ENCODE assay signal across 28 cellular contexts in genomic region chr11:86576946-86577624, GRCh38.
DNase-seq lines count a peak whose midpoint lies in the region; ATAC-seq, FAIRE-seq and TF ChIP-seq lines count a peak whose summit lies in the region.
"Had no signal": no experiment of that assay in that cellular context is flagged by ENCODE, and none has a peak within 500 bp of the region (broad histone marks: within the 10 kb centered on the region; RNA-seq: fewer than 3 reads in every experiment).

No MANE protein-coding gene starts in this region.

- CTCF ChIA-PET in HEK293 (lab: Yijun Ruan, JAX) = interaction anchor here (0.6 to 2.3 kb wide), 6 partner anchors 31 to 287 kb away, joined by 3 to 18 read pairs (median 4); no protein-coding TSS in a partner anchor
- CTCF ChIA-PET in endothelial cell of umbilical vein (lab: Charles Lee) = interaction anchor here (1.0 to 2.9 kb wide), 10 partner anchors 10 to 120 kb away, joined by 3 to 15 read pairs (median 4); no protein-coding TSS in a partner anchor

- no peaks in the 10 kb centered on the region for H3K9me1 ChIP-seq in endothelial cell of umbilical vein (replicated peaks; ENCODE audit: control insufficient read depth, extremely low read depth, insufficient read depth, low read length)

- DNase-seq in adipocyte (ENCODE audit: low read depth) (no peak), endothelial cell of umbilical vein (ENCODE audit: low read depth, low spot score) (peak; percentile 61), spleen (no peak), sciatic nerve (ENCODE audit: low spot score) (no peak), nephron progenitor cell (no peak)
- DNase-seq: activated CD4-positive, alpha-beta T cell treated with anti-CD3 and anti-CD28 coated beads for 48 hours; activated naive CD4-positive, alpha-beta T cell treated with anti-CD3 and anti-CD28 coated beads, Interleukin-2, amount 10 ng/mL, durations not matched to agents 7 days and 5 days; activated T-cell treated with anti-CD3 and anti-CD28 coated beads, Interleukin-2, amount 50 U/mL, for 48 hours; Calu3; effector CD8-positive, alpha-beta T cell; H9; lower lobe of right lung; mucosa of descending colon; NCI-H1105; NCI-H1930; small intestine; stimulated activated CD4-positive, alpha-beta T cell treated with anti-CD3 and anti-CD28 coated beads, Interleukin-2, amount 100 ng/mL, for 24 hours had no signal

- H3K9ac ChIP-seq in adipocyte (ENCODE audit: low read length) (peak overlapping the region; percentile 33), endothelial cell of umbilical vein (replicated peaks; ENCODE audit: extremely low read depth, insufficient read depth, low read length) (peak overlapping the region; percentile 17)

- H3K36me3 ChIP-seq in HEK293 (ENCODE audit: control insufficient read depth in 2 of 2, insufficient read depth in 1 of 2, low read length in 2 of 2) (no peaks in the 10 kb centered on the region), adipocyte (ENCODE audit: control insufficient read depth, insufficient read depth, low read length, severe bottlenecking) (no peaks in the 10 kb centered on the region), endothelial cell of umbilical vein (ENCODE audit: control insufficient read depth in 2 of 2, extremely low read depth in 1 of 2, insufficient read depth in 2 of 2, low read length in 2 of 2) (no peaks in the 10 kb centered on the region), spleen (no peaks in the 10 kb centered on the region)
- H3K36me3 ChIP-seq: lower lobe of right lung, prostate gland had no signal

- intact Hi-C loops in endothelial cell of umbilical vein (cut with micrococcal nuclease) (loop anchor here (1.0 to 5.0 kb wide), 2 partner anchors 10 to 510 kb away; partner anchors contain the start of gene PICALM), spleen (cut with DNase I; ENCODE audit: low total_unique reads) (no loop called here), sciatic nerve (cut with DNase I) (no loop called here)

- H3K36me3 Mint-ChIP-seq in nephron progenitor cell (ENCODE audit: low read depth) = no peaks in the 10 kb centered on the region
- H3K36me3 Mint-ChIP-seq: activated naive CD4-positive, alpha-beta T cell treated with anti-CD3 and anti-CD28 coated beads, Interleukin-2, amount 10 ng/mL, durations not matched to agents 7 days and 5 days had no signal

- H3K4me1 ChIP-seq in HEK293 (ENCODE audit: control insufficient read depth, insufficient read depth, low read length) = peaks cover 13% of the 10 kb centered on the region
- peaks cover 36% of the 10 kb centered on the region for H3K4me1 ChIP-seq in adipocyte (ENCODE audit: control insufficient read depth, insufficient read depth, low read length)
- peaks cover 59% of the 10 kb centered on the region for H3K4me1 ChIP-seq in endothelial cell of umbilical vein (ENCODE audit: control insufficient read depth, extremely low read depth, insufficient read depth, low read length)
- H3K4me1 ChIP-seq in spleen = peaks cover 4 to 53% (median 13%) of the 10 kb centered on the region in 6 donors
- H3K4me1 ChIP-seq: prostate gland had no signal

- POLR2A ChIA-PET in HEK293 (lab: Yijun Ruan, JAX) (interaction anchor here (0.8 to 1.2 kb wide), 4 partner anchors 11 to 224 kb away, joined by 3 to 4 read pairs (median 3); no protein-coding TSS in a partner anchor), endothelial cell of umbilical vein (lab: Charles Lee) (interaction anchor here (1.5 kb wide), 1 partner anchor 16 kb away, joined by 3 read pairs; no protein-coding TSS in a partner anchor)

- peaks cover 8% of the 10 kb centered on the region for H3K27me3 Mint-ChIP-seq in nephron progenitor cell (ENCODE audit: low read depth, poor library complexity)
- H3K27me3 Mint-ChIP-seq: activated naive CD4-positive, alpha-beta T cell treated with anti-CD3 and anti-CD28 coated beads, Interleukin-2, amount 10 ng/mL, durations not matched to agents 7 days and 5 days had no signal

- peak overlapping the region; percentile 74 for H3K4me2 ChIP-seq in endothelial cell of umbilical vein (ENCODE audit: insufficient read depth, low read length)

- TF ChIP-seq POLR2A in endothelial cell of umbilical vein (IDR thresholded peaks at IDR 0.05; ENCODE audit: low read depth, low read length) = no peak
- no peak for TF ChIP-seq POLR2A in spleen (IDR thresholded peaks at IDR 0.05)

- H3K4me3 ChIP-seq in HEK293 (ENCODE audit: low read depth, low read length) (no peak overlapping the region), adipocyte (ENCODE audit: low read length) (peak overlapping the region; percentile 57), endothelial cell of umbilical vein (replicated peaks in 1 of 3; ENCODE audit: insufficient read depth in 1 of 3, low read depth in 1 of 3, low read length in 3 of 3) (no peak overlapping the region), spleen (no peak overlapping the region)
- H3K4me3 ChIP-seq: GM12878, lower lobe of right lung, mucosa of descending colon, prostate gland had no signal

- dilution Hi-C loops in endothelial cell of umbilical vein (cut with MboI; ENCODE audit: extremely low pct_ligation_motif_present, low sequenced_read_pairs) = loop anchor here (25.0 kb wide), 1 partner anchor 90 kb away; no protein-coding TSS in a partner anchor

- WGBS in spleen, 5 donors = 64 to 92% (median 85%) methylated on average over 1 of the region's 1 CpG

- peaks cover 30% of the 10 kb centered on the region for H3K4me1 Mint-ChIP-seq in nephron progenitor cell
- H3K4me1 Mint-ChIP-seq: activated naive CD4-positive, alpha-beta T cell treated with anti-CD3 and anti-CD28 coated beads, Interleukin-2, amount 10 ng/mL, durations not matched to agents 7 days and 5 days had no signal

- no peaks in the 10 kb centered on the region for H3K9me3 Mint-ChIP-seq in nephron progenitor cell
- H3K9me3 Mint-ChIP-seq: activated naive CD4-positive, alpha-beta T cell treated with anti-CD3 and anti-CD28 coated beads, Interleukin-2, amount 10 ng/mL, durations not matched to agents 7 days and 5 days; H9; T-helper 2 cell treated with Interferon-gamma antibody and Interleukin-4, amounts not matched to agents 5 μg/mL and 100 μg/mL, for 36 hours had no signal

- H3K27ac Mint-ChIP-seq in nephron progenitor cell = no peak overlapping the region
- H3K27ac Mint-ChIP-seq: activated naive CD4-positive, alpha-beta T cell treated with anti-CD3 and anti-CD28 coated beads, Interleukin-2, amount 10 ng/mL, durations not matched to agents 7 days and 5 days; H9; T-helper 2 cell treated with Interferon-gamma antibody and Interleukin-4, amounts not matched to agents 5 μg/mL and 100 μg/mL, for 36 hours had no signal

- no peak overlapping the region for H2AFZ ChIP-seq in endothelial cell of umbilical vein (ENCODE audit: low read depth, low read length)

- TF ChIP-seq CTCF in HEK293 (tag by site-specific recombination; IDR thresholded peaks at IDR 0.05) (no peak), endothelial cell of umbilical vein (IDR thresholded peaks at IDR 0.05; ENCODE audit: extremely low read depth in 1 of 2, insufficient read depth in 1 of 2, low read depth in 1 of 2, low read length in 2 of 2) (no peak), spleen (IDR thresholded peaks at IDR 0.05 in 8 of 11, conservative IDR thresholded peaks at IDR 0.05 in 3 of 11) (no peak), nephron progenitor cell (IDR thresholded peaks at IDR 0.05) (no peak)

- no peak for ATAC-seq in GM19463 (IDR thresholded peaks at IDR 0.05; ENCODE audit: unreplicated experiment)
- no peak for ATAC-seq in HG02840 (IDR thresholded peaks at IDR 0.05; ENCODE audit: low FRiP score, unreplicated experiment)
- ATAC-seq in sciatic nerve = no peak
- ATAC-seq: GM12878 had no signal

- H3K9me3 ChIP-seq in HEK293 (ENCODE audit: control insufficient read depth, insufficient read depth, low read depth, low read length) (no peaks in the 10 kb centered on the region), adipocyte (ENCODE audit: control insufficient read depth, low read length) (no peaks in the 10 kb centered on the region), endothelial cell of umbilical vein (replicated peaks; ENCODE audit: control insufficient read depth, insufficient read depth, low read length) (no peaks in the 10 kb centered on the region), spleen (no peaks in the 10 kb centered on the region)
- H3K9me3 ChIP-seq: lower lobe of right lung, mucosa of descending colon, prostate gland had no signal

- H3K79me2 ChIP-seq in endothelial cell of umbilical vein (ENCODE audit: control insufficient read depth, insufficient read depth, low read length) = peaks cover 2% of the 10 kb centered on the region

- BruUV-seq in endothelial cell of umbilical vein (replicated peaks; lab: Mats Ljungman, UMichigan) = TSS peak; percentile 47

- H3K27ac ChIP-seq in HEK293 (ENCODE audit: extremely low read depth, low read depth, low read length) (peak overlapping the region; percentile 34; the same call in 1 of the 2 replicates), endothelial cell of umbilical vein (ENCODE audit: insufficient read depth, low read depth, low read length) (peak overlapping the region; percentile 63), spleen (peak overlapping the region in 7 of 8 donors; percentile 44 to 84 (median 66))
- H3K27ac ChIP-seq: C4-2B, lower lobe of right lung, RWPE1 had no signal

- no peak overlapping the region for H3K4me3 Mint-ChIP-seq in nephron progenitor cell
- H3K4me3 Mint-ChIP-seq: activated naive CD4-positive, alpha-beta T cell treated with anti-CD3 and anti-CD28 coated beads, Interleukin-2, amount 10 ng/mL, durations not matched to agents 7 days and 5 days; H9; neural crest cell; T-helper 2 cell treated with Interferon-gamma antibody and Interleukin-4, amounts not matched to agents 5 μg/mL and 100 μg/mL, for 36 hours had no signal

- H3K27me3 ChIP-seq in adipocyte (replicated peaks; ENCODE audit: control insufficient read depth, insufficient read depth, low read length) = no peaks in the 10 kb centered on the region
- no peaks in the 10 kb centered on the region for H3K27me3 ChIP-seq in endothelial cell of umbilical vein (ENCODE audit: control insufficient read depth in 2 of 2, insufficient read depth in 2 of 2, low read length in 2 of 2)
- no peaks in the 10 kb centered on the region for H3K27me3 ChIP-seq in spleen (replicated peaks in 1 of 7)

- FAIRE-seq in endothelial cell of umbilical vein (lab: Jason Lieb, UNC) = no peak
- FAIRE-seq: frontal cortex, GM12878, keratinocyte, small intestine had no signal

- H4K20me1 ChIP-seq in endothelial cell of umbilical vein (replicated peaks; ENCODE audit: control insufficient read depth, extremely low read depth, insufficient read depth, low read length) = no peaks in the 10 kb centered on the region

TF ChIP-seq in HEK293, 187 proteins besides CTCF, POLR2A, EP300 and RAD21 (continues in another document):
- no peak for TF ChIP-seq ZNF548 (tag by site-specific recombination; IDR thresholded peaks at IDR 0.05)

TF ChIP-seq in endothelial cell of umbilical vein, 7 proteins besides CTCF, POLR2A, EP300 and RAD21:
- TF ChIP-seq MYC (IDR thresholded peaks at IDR 0.05; ENCODE audit: low read depth, low read length) (no peak), GATA2 (IDR thresholded peaks at IDR 0.05; ENCODE audit: insufficient read depth, insufficient read length, low read depth, low read length) (peak; percentile 38)
